ENCODE assay signal across 8 cellular contexts in the genomic region with DNA sequence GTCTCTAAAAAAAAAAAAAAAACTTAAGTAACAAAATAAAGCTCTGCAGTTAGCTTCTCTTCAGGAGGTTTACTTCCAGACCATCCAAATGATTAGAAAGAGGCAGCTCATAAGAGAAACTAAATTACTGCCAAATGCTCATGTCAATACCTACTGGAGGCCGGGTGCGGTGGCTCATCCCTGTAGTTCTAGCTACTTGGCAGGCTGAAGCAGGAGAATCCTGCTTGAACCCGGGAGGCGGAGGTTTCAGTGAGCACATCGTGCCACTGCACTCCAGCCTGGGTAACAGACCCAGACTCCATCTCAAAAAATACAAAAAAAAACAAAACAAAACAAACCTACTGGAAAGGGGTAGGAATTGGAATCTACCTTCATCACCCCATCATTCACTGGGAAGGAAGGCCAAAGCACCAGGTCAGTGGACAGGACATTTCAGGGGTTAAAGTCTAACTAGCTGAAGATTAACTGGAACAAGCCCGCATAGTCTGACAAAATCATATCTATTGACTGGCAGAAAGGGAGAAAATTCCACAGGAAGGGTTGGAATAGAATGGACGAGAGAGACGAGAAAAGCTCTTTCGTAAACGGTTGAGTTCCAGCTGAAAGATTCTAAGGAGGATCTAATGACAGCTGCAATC. TPM values are rescaled to one million over a fixed set of nuclear protein-coding genes. Genes with fewer than 3 reads are reported as not detected.
DNase-seq lines count a peak whose midpoint lies in the region; FAIRE-seq and TF ChIP-seq lines count a peak whose summit lies in the region.

No MANE protein-coding gene starts in this region.

- no peaks in the 10 kb centered on the region for H3K27me3 ChIP-seq in AG04450 (ENCODE audit: control insufficient read depth, insufficient read depth, low read length)
- H3K27me3 ChIP-seq in muscle layer of duodenum (ENCODE audit: low read depth, low read length), result no peaks in the 10 kb centered on the region

- CTCF ChIA-PET in AG04450 (lab: Charles Lee), result interaction anchor here (0.6 kb wide), 1 partner anchor 13 kb away, joined by 4 read pairs; no protein-coding TSS in a partner anchor
- CTCF ChIA-PET in HEK293T (lab: Yijun Ruan, JAX), result no interaction called here

- H3K27ac ChIP-seq in AG04450 (ENCODE audit: low read depth, low read length) (no peak overlapping the region), muscle layer of duodenum (ENCODE audit: low read length) (peak overlapping the region; percentile 83)

- peaks cover 27% of the 10 kb centered on the region for H3K9me3 ChIP-seq in AG04450 (ENCODE audit: control insufficient read depth, insufficient read depth, low read length)
- H3K9me3 ChIP-seq in muscle layer of duodenum (ENCODE audit: control insufficient read depth in 1 of 2, low read length in 2 of 2), result no peaks in the 10 kb centered on the region

- H3K4me1 Mint-ChIP-seq in IgD-negative memory B cell (peaks cover 7 to 16% (median 14%) of the 10 kb centered on the region in 3 donors), chondrocyte (ENCODE audit: low read depth) (peaks cover 14% of the 10 kb centered on the region)

- no peak for DNase-seq in AG04450 (ENCODE audit: low read depth, low spot score)
- no peak for DNase-seq in chondrocyte (ENCODE audit: low spot score)
- DNase-seq in GDM1 (lab: John Stamatoyannopoulos, UW), result no peak
- no peak for DNase-seq in HEK293T (ENCODE audit: extremely low spot score)
- DNase-seq in ureter (ENCODE audit: low spot score), result no peak
- no peak for DNase-seq in RCC 7860 (ENCODE audit: low spot score)

- no peaks in the 10 kb centered on the region for H3K27me3 Mint-ChIP-seq in IgD-negative memory B cell
- no peaks in the 10 kb centered on the region for H3K27me3 Mint-ChIP-seq in chondrocyte (ENCODE audit: low read depth)

- peak overlapping the region; percentile 95 to 100 (median 98) for H3K4me3 Mint-ChIP-seq in IgD-negative memory B cell
- peak overlapping the region; percentile 94 for H3K4me3 Mint-ChIP-seq in chondrocyte (ENCODE audit: unreplicated experiment)

- no peaks in the 10 kb centered on the region for H3K36me3 ChIP-seq in muscle layer of duodenum (ENCODE audit: control insufficient read depth in 1 of 2, insufficient read depth in 2 of 2, low read length in 2 of 2)

- H3K4me1 ChIP-seq in muscle layer of duodenum (ENCODE audit: control insufficient read depth in 1 of 2, insufficient read depth in 2 of 2, low read length in 2 of 2), result peaks cover 9 to 12% of the 10 kb centered on the region in 2 donors

- H3K27ac Mint-ChIP-seq in IgD-negative memory B cell (peak overlapping the region in 2 of 3 donors; percentile 83 to 98), chondrocyte (ENCODE audit: unreplicated experiment) (peak overlapping the region; percentile 90)

- no peak for FAIRE-seq in RCC 7860 (lab: Jason Lieb, UNC)

- H3K9me3 Mint-ChIP-seq in IgD-negative memory B cell (peaks cover 0 to 2% (median 0%) of the 10 kb centered on the region in 3 donors), chondrocyte (ENCODE audit: low read depth) (peaks cover 6% of the 10 kb centered on the region)

- H3K36me3 Mint-ChIP-seq in IgD-negative memory B cell, result peaks cover 10% of the 10 kb centered on the region
- peaks cover 4% of the 10 kb centered on the region for H3K36me3 Mint-ChIP-seq in chondrocyte (ENCODE audit: low read depth)

- TF ChIP-seq CTCF in AG04450 (IDR thresholded peaks at IDR 0.05; ENCODE audit: low read depth, low read length), result no peak
- no peak for TF ChIP-seq CTCF in chondrocyte (IDR thresholded peaks at IDR 0.05)

- peak overlapping the region; percentile 92 for H3K4me3 ChIP-seq in AG04450 (ENCODE audit: low read depth, low read length)
- peak overlapping the region; percentile 91 to 94 for H3K4me3 ChIP-seq in muscle layer of duodenum (ENCODE audit: low read depth in 1 of 2, low read length in 2 of 2)

- POLR2A ChIA-PET in AG04450 (lab: Yijun Ruan, JAX), result interaction anchor here (1.2 kb wide), 1 partner anchor 9 kb away, joined by 3 read pairs; no protein-coding TSS in a partner anchor
- POLR2A ChIA-PET in HEK293T (lab: Yijun Ruan, JAX), result interaction anchor here (0.9 to 1.9 kb wide), 4 partner anchors 21 to 473 kb away, joined by 3 to 18 read pairs (median 6); partner anchors contain the start of genes POLR2I, TBCB, ZNF345 and ZNF566

TF ChIP-seq in HEK293T, 16 proteins besides CTCF, POLR2A, EP300 and RAD21:
- no peak for TF ChIP-seq FOXK2 (IDR thresholded peaks at IDR 0.05)
- TF ChIP-seq HDGF (IDR thresholded peaks at IDR 0.05; ENCODE audit: borderline replicate concordance), result no peak
- no peak for TF ChIP-seq PKNOX1 (IDR thresholded peaks at IDR 0.05)
- TF ChIP-seq CTBP1 (IDR thresholded peaks at IDR 0.05; ENCODE audit: borderline replicate concordance), result no peak
- no peak for TF ChIP-seq NFRKB (IDR thresholded peaks at IDR 0.05)
- no peak for TF ChIP-seq ZNF384 (IDR thresholded peaks at IDR 0.05)
- TF ChIP-seq L3MBTL2 (conservative IDR thresholded peaks at IDR 0.05), result no peak

RNA-seq across cellular contexts. Expression of gene ZFP14, which starts 1.3 kb away (rescaled TPM):
- polyA plus RNA-seq in AG04450 (2011; rRNA removed) (2.0 and 2.7 TPM in 2 replicates), IgD-negative memory B cell (5.0 TPM)
- 2.4 and 6.7 TPM in 2 replicates for polyA minus RNA-seq in AG04450 (2011; rRNA and poly(A)+ RNA removed)
- total RNA-seq in chondrocyte (3.2 to 6.3 TPM (median 3.8 TPM) in 3 replicates), ureter (11.9 TPM)

RNA-seq across cellular contexts. Expression of gene ZFP82, which starts 40.8 kb away (rescaled TPM):
- polyA plus RNA-seq in AG04450 (2011; rRNA removed) (4.6 and 6.2 TPM in 2 replicates), IgD-negative memory B cell (14.9 TPM)
- polyA minus RNA-seq in AG04450 (2011; rRNA and poly(A)+ RNA removed), result 4.5 and 10.0 TPM in 2 replicates
- total RNA-seq in chondrocyte (8.2 to 9.3 TPM (median 8.9 TPM) in 3 replicates), ureter (10.2 TPM)
